In genomic region chr3:123799544-123800351, GRCh38 we compare ENCODE assay signal across 1 cellular context.
TF ChIP-seq lines count a peak whose summit lies in the region.

No MANE protein-coding gene starts in this region.

TF ChIP-seq in liver, 16 proteins besides CTCF, POLR2A, EP300 and RAD21 (continued from another document):
- TF ChIP-seq, protein P1, sequence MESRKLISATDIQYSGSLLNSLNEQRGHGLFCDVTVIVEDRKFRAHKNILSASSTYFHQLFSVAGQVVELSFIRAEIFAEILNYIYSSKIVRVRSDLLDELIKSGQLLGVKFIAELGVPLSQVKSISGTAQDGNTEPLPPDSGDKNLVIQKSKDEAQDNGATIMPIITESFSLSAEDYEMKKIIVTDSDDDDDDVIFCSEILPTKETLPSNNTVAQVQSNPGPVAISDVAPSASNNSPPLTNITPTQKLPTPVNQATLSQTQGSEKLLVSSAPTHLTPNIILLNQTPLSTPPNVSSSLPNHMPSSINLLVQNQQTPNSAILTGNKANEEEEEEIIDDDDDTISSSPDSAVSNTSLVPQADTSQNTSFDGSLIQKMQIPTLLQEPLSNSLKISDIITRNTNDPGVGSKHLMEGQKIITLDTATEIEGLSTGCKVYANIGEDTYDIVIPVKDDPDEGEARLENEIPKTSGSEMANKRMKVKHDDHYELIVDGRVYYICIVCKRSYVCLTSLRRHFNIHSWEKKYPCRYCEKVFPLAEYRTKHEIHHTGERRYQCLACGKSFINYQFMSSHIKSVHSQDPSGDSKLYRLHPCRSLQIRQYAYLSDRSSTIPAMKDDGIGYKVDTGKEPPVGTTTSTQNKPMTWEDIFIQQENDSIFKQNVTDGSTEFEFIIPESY (IDR thresholded peaks at IDR 0.05), result no peak
- TF ChIP-seq ATF3 (IDR thresholded peaks at IDR 0.05) (no peak), SP1 (IDR thresholded peaks at IDR 0.05) (peak; percentile 66), FOXA1 (IDR thresholded peaks at IDR 0.05) (no peak), HNF4G (IDR thresholded peaks at IDR 0.05) (peak; percentile 69)
